22 cellular contexts compared by ENCODE assay signal in the genomic region with DNA sequence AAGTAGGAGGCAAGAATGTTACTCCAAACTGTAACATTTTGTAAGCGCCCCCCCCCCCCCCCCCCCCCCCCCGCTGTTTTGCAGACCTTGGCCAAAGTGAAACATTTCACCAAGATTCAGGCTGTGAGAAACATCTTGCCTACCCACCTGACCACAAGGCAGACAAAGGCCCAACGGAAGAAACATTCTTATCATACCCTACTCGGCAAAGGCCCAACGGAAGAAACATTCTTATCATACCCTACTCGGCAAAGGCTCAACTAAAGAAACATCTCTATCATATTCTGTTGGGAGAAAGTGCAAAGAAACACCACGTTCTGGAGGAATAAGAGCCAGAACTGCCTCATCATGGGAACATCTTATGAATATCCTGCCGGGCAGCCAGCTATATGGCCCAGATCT.
"Had no signal": no experiment of that assay in that cellular context is flagged by ENCODE, and none has a peak within 500 bp of the region (broad histone marks: within the 10 kb centered on the region; RNA-seq: fewer than 3 reads in every experiment).

No MANE protein-coding gene starts in this region.

- H3K4me3 ChIP-seq: coronary artery, PC-9 had no signal

- DNase-seq: activated B cell treated with CpG ODN at 0.5 μM for 24 hours; activated CD4-positive, alpha-beta T cell treated with anti-CD3 and anti-CD28 coated beads for 1 hour; activated CD4-positive, alpha-beta T cell treated with anti-CD3 and anti-CD28 coated beads, Interleukin-2, amount 10 ng/mL, durations not matched to agents 24 days and 14 days; activated CD4-positive, alpha-beta T cell treated with anti-CD3 and anti-CD28 coated beads, Interleukin-2, amount 50 U/mL, for 48 hours; activated CD8-positive, alpha-beta memory T cell treated with anti-CD3 and anti-CD28 coated beads for 24 hours; activated effector memory CD4-positive, alpha-beta T cell treated with anti-CD3 and anti-CD28 coated beads, Interleukin-2, amount 50 U/mL, for 16 hours; activated naive CD4-positive, alpha-beta T cell treated with anti-CD3 and anti-CD28 coated beads for 36 hours; activated T-cell treated with anti-CD3 and anti-CD28 coated beads, Interleukin-2, amount 50 U/mL, for 4 hours; brain microvascular endothelial cell; Karpas-422; NCI-H1105 treated with DMSO at 0.1 percent for 48 hours; NCI-H1436 treated with DMSO at 0.1 percent for 48 hours; NCI-H187; NCI-H2081; NCI-H446; NCI-H524; PC-9; SHP77 treated with DMSO at 0.1 percent for 48 hours; T-cell; T-helper 2 cell; T1000 had no signal

- H3K27ac ChIP-seq: brain microvascular endothelial cell, coronary artery, PC-9 had no signal

- H3K27me3 ChIP-seq: brain microvascular endothelial cell had no signal

- H3K36me3 ChIP-seq: brain microvascular endothelial cell had no signal

- ATAC-seq: activated T-cell treated with anti-CD3 and anti-CD28 coated beads, Interleukin-2, amount 50 U/mL, for 4 hours; T-cell had no signal
